ENCODE assay signal across 9 cellular contexts in genomic region chr2:216491757-216492635, GRCh38. TPM values are rescaled to one million over a fixed set of nuclear protein-coding genes. Genes with fewer than 3 reads are reported as not detected.
DNase-seq lines count a peak whose midpoint lies in the region; ATAC-seq and TF ChIP-seq lines count a peak whose summit lies in the region.
"Had no signal": no experiment of that assay in that cellular context is flagged by ENCODE, and none has a peak within 500 bp of the region (broad histone marks: within the 10 kb centered on the region; RNA-seq: fewer than 3 reads in every experiment).

No MANE protein-coding gene starts in this region.

- H3K36me3 ChIP-seq in GM06990 (ENCODE audit: control insufficient read depth, insufficient read depth, low read length): no peaks in the 10 kb centered on the region

- H3K4me3 Mint-ChIP-seq in dendritic cell treated with granulocyte-macrophage colony-stimulating factor and Interleukin-4, amounts not matched to agents 40 ng/mL and 50 ng/mL, for 4 days: no peak overlapping the region
- H3K4me3 Mint-ChIP-seq: activated naive CD8-positive, alpha-beta T cell treated with anti-CD3 and anti-CD28 coated beads, Interleukin-2, amount 10 ng/mL, durations not matched to agents 7 days and 5 days had no signal

- H3K4me3 ChIP-seq in GM06990 (replicated peaks; ENCODE audit: low read depth, low read length): no peak overlapping the region

- peak overlapping the region; percentile 53 for H3K27ac Mint-ChIP-seq in dendritic cell treated with granulocyte-macrophage colony-stimulating factor and Interleukin-4, amounts not matched to agents 40 ng/mL and 50 ng/mL, for 4 days
- H3K27ac Mint-ChIP-seq: activated naive CD8-positive, alpha-beta T cell treated with anti-CD3 and anti-CD28 coated beads, Interleukin-2, amount 10 ng/mL, durations not matched to agents 7 days and 5 days had no signal

- intact Hi-C loops in dendritic cell treated with granulocyte-macrophage colony-stimulating factor and Interleukin-4, amounts not matched to agents 40 ng/mL and 50 ng/mL, for 4 days (cut with micrococcal nuclease): no loop called here
- intact Hi-C loops in Right ventricle myocardium inferior (cut with DNase I): no loop called here

- ATAC-seq in GM21367 (IDR thresholded peaks at IDR 0.05; ENCODE audit: unreplicated experiment) (peak; percentile 92), HG03442 (IDR thresholded peaks at IDR 0.05; ENCODE audit: unreplicated experiment) (peak; percentile 73), Right ventricle myocardium inferior (no peak)

- DNase-seq in GM06990 (ENCODE audit: extremely low read depth, insufficient read length) (peak; percentile 69), EL (no peak), amygdala (lab: John Stamatoyannopoulos, UW) (no peak), NCI-H146 treated with DMSO at 0.1 percent for 48 hours (lab: John Stamatoyannopoulos, UW; ENCODE audit: unreplicated experiment) (no peak), Right ventricle myocardium inferior (ENCODE audit: missing footprints) (no peak)
- DNase-seq: activated naive CD8-positive, alpha-beta T cell treated with anti-CD3 and anti-CD28 coated beads, Interleukin-2, amount 10 ng/mL, durations not matched to agents 7 days and 5 days had no signal

- H3K27me3 ChIP-seq in GM06990 (replicated peaks; ENCODE audit: control insufficient read depth, insufficient read depth, low read length): no peaks in the 10 kb centered on the region

- no peaks in the 10 kb centered on the region for H3K9me3 Mint-ChIP-seq in dendritic cell treated with granulocyte-macrophage colony-stimulating factor and Interleukin-4, amounts not matched to agents 40 ng/mL and 50 ng/mL, for 4 days
- H3K9me3 Mint-ChIP-seq: activated naive CD8-positive, alpha-beta T cell treated with anti-CD3 and anti-CD28 coated beads, Interleukin-2, amount 10 ng/mL, durations not matched to agents 7 days and 5 days had no signal

- no peaks in the 10 kb centered on the region for H3K36me3 Mint-ChIP-seq in dendritic cell treated with granulocyte-macrophage colony-stimulating factor and Interleukin-4, amounts not matched to agents 40 ng/mL and 50 ng/mL, for 4 days (ENCODE audit: low read depth)

- peaks cover 65% of the 10 kb centered on the region for H3K4me1 Mint-ChIP-seq in dendritic cell treated with granulocyte-macrophage colony-stimulating factor and Interleukin-4, amounts not matched to agents 40 ng/mL and 50 ng/mL, for 4 days (ENCODE audit: low read depth)

- TF ChIP-seq CTCF in GM06990 (IDR thresholded peaks at IDR 0.05; ENCODE audit: insufficient read depth, low read length, poor library complexity, severe bottlenecking): no peak

- no peaks in the 10 kb centered on the region for H3K27me3 Mint-ChIP-seq in dendritic cell treated with granulocyte-macrophage colony-stimulating factor and Interleukin-4, amounts not matched to agents 40 ng/mL and 50 ng/mL, for 4 days
- H3K27me3 Mint-ChIP-seq: activated naive CD8-positive, alpha-beta T cell treated with anti-CD3 and anti-CD28 coated beads, Interleukin-2, amount 10 ng/mL, durations not matched to agents 7 days and 5 days had no signal

RNA-seq across cellular contexts. Expression of gene RPL37A, which starts 6.6 kb away (rescaled TPM):
- 2,083 TPM for total RNA-seq in Right ventricle myocardium inferior
